Comparison of ENCODE assay signal across 8 cellular contexts in the genomic region with DNA sequence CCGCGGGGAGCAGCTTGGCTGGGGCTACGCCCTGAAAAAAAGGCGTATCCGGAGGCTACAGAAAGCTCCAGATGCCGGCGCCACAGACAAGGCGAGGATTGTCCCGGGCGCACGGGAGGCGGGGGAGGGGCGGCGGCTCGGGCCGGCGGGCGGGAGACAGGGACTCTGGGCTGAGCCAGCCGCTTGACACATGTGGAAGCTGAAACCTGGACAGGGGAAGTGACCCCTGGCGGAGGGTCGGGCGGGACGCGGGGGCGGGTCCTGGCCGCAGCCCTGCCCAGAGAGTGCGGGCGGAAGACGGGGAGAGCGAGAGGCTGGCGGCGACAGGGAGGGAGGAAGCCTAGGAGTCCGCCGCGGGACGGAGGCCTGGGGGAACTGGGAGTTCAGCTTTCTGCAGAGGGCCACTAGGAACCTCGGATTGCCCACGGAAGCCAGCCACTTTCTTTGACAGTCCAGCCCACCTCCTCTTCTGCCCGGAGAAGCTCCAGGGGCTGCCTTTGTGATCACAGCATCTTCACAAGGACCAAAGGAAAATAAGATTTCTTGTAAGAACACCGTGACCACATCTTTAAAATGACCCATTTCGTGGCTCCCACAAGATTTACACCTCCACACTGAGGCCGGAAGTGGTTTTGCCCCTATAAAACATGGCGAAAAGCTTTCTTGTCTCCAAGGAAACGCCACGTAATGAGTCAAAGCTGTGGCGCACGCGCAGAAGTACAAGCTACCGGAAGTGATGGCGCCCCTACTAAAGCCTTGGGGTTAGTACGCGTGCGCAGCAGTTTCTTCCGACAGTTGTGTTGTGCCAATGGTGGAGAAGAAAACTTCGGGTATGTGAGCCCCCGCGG. TPM values are rescaled to one million over a fixed set of nuclear protein-coding genes. Genes with fewer than 3 reads are reported as not detected.
DNase-seq lines count a peak whose midpoint lies in the region; ATAC-seq, FAIRE-seq and TF ChIP-seq lines count a peak whose summit lies in the region.

A gene with protein sequence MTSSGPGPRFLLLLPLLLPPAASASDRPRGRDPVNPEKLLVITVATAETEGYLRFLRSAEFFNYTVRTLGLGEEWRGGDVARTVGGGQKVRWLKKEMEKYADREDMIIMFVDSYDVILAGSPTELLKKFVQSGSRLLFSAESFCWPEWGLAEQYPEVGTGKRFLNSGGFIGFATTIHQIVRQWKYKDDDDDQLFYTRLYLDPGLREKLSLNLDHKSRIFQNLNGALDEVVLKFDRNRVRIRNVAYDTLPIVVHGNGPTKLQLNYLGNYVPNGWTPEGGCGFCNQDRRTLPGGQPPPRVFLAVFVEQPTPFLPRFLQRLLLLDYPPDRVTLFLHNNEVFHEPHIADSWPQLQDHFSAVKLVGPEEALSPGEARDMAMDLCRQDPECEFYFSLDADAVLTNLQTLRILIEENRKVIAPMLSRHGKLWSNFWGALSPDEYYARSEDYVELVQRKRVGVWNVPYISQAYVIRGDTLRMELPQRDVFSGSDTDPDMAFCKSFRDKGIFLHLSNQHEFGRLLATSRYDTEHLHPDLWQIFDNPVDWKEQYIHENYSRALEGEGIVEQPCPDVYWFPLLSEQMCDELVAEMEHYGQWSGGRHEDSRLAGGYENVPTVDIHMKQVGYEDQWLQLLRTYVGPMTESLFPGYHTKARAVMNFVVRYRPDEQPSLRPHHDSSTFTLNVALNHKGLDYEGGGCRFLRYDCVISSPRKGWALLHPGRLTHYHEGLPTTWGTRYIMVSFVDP (minus strand): TSS at position 194 of the 848 bp plus-strand sequence. CDS start 307 bp downstream, outside the sequence.
A gene (plus strand): TSS at position 778 of the 848 bp plus-strand sequence. CDS start 31 bp downstream, at position 809.

- DNase-seq in GM12891 (ENCODE audit: insufficient read length, low spot score): peak; percentile 97
- peak; percentile 97 for DNase-seq in NCI-H146 (lab: John Stamatoyannopoulos, UW)
- peak; percentile 91 to 97 (median 93) for DNase-seq in T-helper 1 cell
- peak; percentile 95 to 99 (median 98) for DNase-seq in adrenal gland
- peak; percentile 96 to 99 (median 97) for DNase-seq in heart left ventricle
- DNase-seq in pons (ENCODE audit: low spot score): peak; percentile 99
- DNase-seq in type B pancreatic cell (ENCODE audit: extremely low spot score, unreplicated experiment): peak; percentile 92

- peak; percentile 99 for FAIRE-seq in GM12891 (lab: Jason Lieb, UNC)

- H3K27me3 ChIP-seq in adrenal gland: no peaks in the 10 kb centered on the region
- H3K27me3 ChIP-seq in heart left ventricle: no peaks in the 10 kb centered on the region

- H3K27ac ChIP-seq in adrenal gland: peak within 1 kb of the TSS; percentile 61 to 89 (median 79)
- peak within 1 kb of the TSS; percentile 82 to 97 (median 90) for H3K27ac ChIP-seq in heart left ventricle

- H3K4me1 ChIP-seq in adrenal gland (replicated peaks in 1 of 2): peaks cover 3 to 36% of the 10 kb centered on the region in 2 donors
- peaks cover 4 to 48% (median 31%) of the 10 kb centered on the region in 12 donors for H3K4me1 ChIP-seq in heart left ventricle

- intact Hi-C loops in adrenal gland (cut with DNase I) (no loop called here), heart left ventricle (cut with DNase I) (loop anchor here in 9 of 10 donors (1.0 to 10.0 kb wide), 5 partner anchors 21 to 67 kb away; a partner anchor contains a TSS)

- H3K9me3 ChIP-seq in adrenal gland (replicated peaks in 1 of 3): no peaks in the 10 kb centered on the region
- no peaks in the 10 kb centered on the region for H3K9me3 ChIP-seq in heart left ventricle

- 1 to 2% (median 1%) methylated on average over 28 to 57 of the region's 57 CpGs for WGBS in adrenal gland, 4 donors
- WGBS in heart left ventricle, 4 donors: 1% methylated on average over 30 to 57 of the region's 57 CpGs

- H3K9me3 Mint-ChIP-seq in type B pancreatic cell: no peaks in the 10 kb centered on the region

- H3K4me3 ChIP-seq in adrenal gland (peak within 1 kb of the TSS; percentile 41 to 85 (median 72)), heart left ventricle (peak within 1 kb of the TSS; percentile 53 to 95 (median 80))

- H3K27me3 Mint-ChIP-seq in type B pancreatic cell: no peaks in the 10 kb centered on the region

- H3K27ac Mint-ChIP-seq in type B pancreatic cell: peak within 1 kb of the TSS; percentile 94

- H3K36me3 Mint-ChIP-seq in type B pancreatic cell: peaks cover 3% of the 10 kb centered on the region

- H3K4me1 Mint-ChIP-seq in type B pancreatic cell (ENCODE audit: unreplicated experiment): peaks cover 19% of the 10 kb centered on the region

- TF ChIP-seq POLR2A in GM12891 (IDR thresholded peaks at IDR 0.05; ENCODE audit: low read depth, low read length) (peak; percentile 39; the same call in 1 of the 2 replicates), adrenal gland (IDR thresholded peaks at IDR 0.05) (peak in 1 of 2 donors; percentile 52), heart left ventricle (IDR thresholded peaks at IDR 0.05) (peak in 1 of 2 donors; percentile 37)

- H3K36me3 ChIP-seq in adrenal gland (replicated peaks in 1 of 2): peaks cover 0 to 27% of the 10 kb centered on the region in 2 donors
- H3K36me3 ChIP-seq in heart left ventricle: peaks cover 0 to 48% (median 27%) of the 10 kb centered on the region in 9 donors

- ATAC-seq in HG02852 (IDR thresholded peaks at IDR 0.05; ENCODE audit: unreplicated experiment): peak; percentile 68
- ATAC-seq in heart left ventricle: peak; percentile 91 to 96 (median 94)

- TF ChIP-seq CTCF in adrenal gland (IDR thresholded peaks at IDR 0.05) (peak in 2 of 6 experiments; percentile 8 to 23), heart left ventricle (IDR thresholded peaks at IDR 0.05) (peak in 9 of 12 donors; percentile 9 to 53 (median 23)), type B pancreatic cell (conservative IDR thresholded peaks at IDR 0.05) (peak; percentile 56)

- H3K4me3 Mint-ChIP-seq in type B pancreatic cell: peak within 1 kb of the TSS; percentile 99

TF ChIP-seq in GM12891, 5 proteins besides CTCF, POLR2A, EP300 and RAD21:
- TF ChIP-seq POLR2AphosphoS5 (IDR thresholded peaks at IDR 0.05; ENCODE audit: low read depth, low read length): no peak
- TF ChIP-seq SPI1 (IDR thresholded peaks at IDR 0.05; ENCODE audit: low read depth, low read length): peak; percentile 52

RNA-seq across cellular contexts. Expression of the first gene that starts in this region (rescaled TPM):
- polyA plus RNA-seq in GM12891 (2012; ENCODE audit: low read depth, missing spikeins): 13.8 TPM
- total RNA-seq in adrenal gland (10 to 100 TPM; 29.1 to 62.2 (median 51.4) TPM), heart left ventricle (10 to 100 TPM; 27.4 to 77.6 (median 42.0) TPM), type B pancreatic cell (ENCODE audit: low replicate concordance) (37.5 and 65.7 TPM in 2 replicates)
- polyA plus RNA-seq in adrenal gland (10 to 100 TPM; 35.4 to 59.8 (median 54.4) TPM), heart left ventricle (10 to 100 TPM; 22.2 to 55.2 TPM)

RNA-seq across cellular contexts. Expression of the second gene that starts in this region (rescaled TPM):
- 55.0 TPM for polyA plus RNA-seq in GM12891 (2012; ENCODE audit: low read depth, missing spikeins)
- total RNA-seq in adrenal gland (100 to 1,000 TPM in 3 of 8 donors, 10 to 100 TPM in 5; 69.0 to 133 (median 92.2) TPM), heart left ventricle (10 to 100 TPM; 47.0 to 88.1 (median 51.3) TPM), type B pancreatic cell (ENCODE audit: low replicate concordance) (61.1 and 68.7 TPM in 2 replicates)
- polyA plus RNA-seq in adrenal gland (100 to 1,000 TPM in 2 of 3 donors, 10 to 100 TPM in 1; 34.7 to 228 (median 177) TPM), heart left ventricle (100 to 1,000 TPM in 1 of 2 donors, 10 to 100 TPM in 1; 89.8 to 156 TPM)

Comparison
In these comparisons a context has a peak if more than half of its experiments do, and no peak if none do; other contexts are left out.
1. Peak in every context shown above with its lines: DNase-seq, ATAC-seq, H3K4me3 ChIP-seq and H3K27ac ChIP-seq.
2. intact Hi-C loops: an anchor here in heart left ventricle (1.0 to 10.0 kb wide); none called in adrenal gland.